In genomic region chr17:82301300-82301915, GRCh38 we compare ENCODE assay signal across 13 cellular contexts. TPM values are rescaled to one million over a fixed set of nuclear protein-coding genes. Genes with fewer than 3 reads are reported as not detected.
DNase-seq lines count a peak whose midpoint lies in the region; ATAC-seq and TF ChIP-seq lines count a peak whose summit lies in the region.
"Had no signal": no experiment of that assay in that cellular context is flagged by ENCODE, and none has a peak within 500 bp of the region (broad histone marks: within the 10 kb centered on the region; RNA-seq: fewer than 3 reads in every experiment).

No MANE protein-coding gene starts in this region.

- peaks cover 92% of the 10 kb centered on the region for H3K4me1 Mint-ChIP-seq in activated CD4-positive, alpha-beta T cell treated with anti-CD3 and anti-CD28 coated beads, Interleukin-2, amount 10 ng/mL, durations not matched to agents 7 days and 5 days
- peaks cover 61 to 80% of the 10 kb centered on the region in 2 donors for H3K4me1 Mint-ChIP-seq in stimulated activated naive B cell treated with anti-CD40 and anti-IgM and Interleukin-4, amounts not matched to agents 10 μg/mL and 1 μg/mL and 100 μg/mL, for 72 hours
- no peaks in the 10 kb centered on the region for H3K4me1 Mint-ChIP-seq in endodermal cell

- H3K27me3 ChIP-seq in RWPE2 (ENCODE audit: insufficient read depth, poor library complexity, severe bottlenecking) (no peaks in the 10 kb centered on the region), foreskin keratinocyte (peaks cover 3% of the 10 kb centered on the region), endodermal cell (ENCODE audit: control insufficient read depth, insufficient read depth, low read length, poor library complexity, severe bottlenecking) (no peaks in the 10 kb centered on the region)

- WGBS in endodermal cell (ENCODE audit: insufficient coverage in 1 of 2, insufficient read length in 1 of 2), 2 experiments: 88 to 100% methylated on average over 5 to 12 of the region's 12 CpGs

- H3K27me3 Mint-ChIP-seq in activated CD4-positive, alpha-beta T cell treated with anti-CD3 and anti-CD28 coated beads, Interleukin-2, amount 10 ng/mL, durations not matched to agents 7 days and 5 days: no peaks in the 10 kb centered on the region
- H3K27me3 Mint-ChIP-seq in stimulated activated naive B cell treated with anti-CD40 and anti-IgM and Interleukin-4, amounts not matched to agents 10 μg/mL and 1 μg/mL and 100 μg/mL, for 72 hours: no peaks in the 10 kb centered on the region
- H3K27me3 Mint-ChIP-seq in endodermal cell (ENCODE audit: insufficient read depth): peaks cover 12% of the 10 kb centered on the region

- TF ChIP-seq CTCF in RWPE2 (IDR thresholded peaks at IDR 0.05; ENCODE audit: poor library complexity, severe bottlenecking) (no peak), foreskin keratinocyte (conservative IDR thresholded peaks at IDR 0.05) (no peak), endodermal cell (conservative IDR thresholded peaks at IDR 0.05) (no peak)

- no peaks in the 10 kb centered on the region for H3K9me3 Mint-ChIP-seq in activated CD4-positive, alpha-beta T cell treated with anti-CD3 and anti-CD28 coated beads, Interleukin-2, amount 10 ng/mL, durations not matched to agents 7 days and 5 days
- no peaks in the 10 kb centered on the region for H3K9me3 Mint-ChIP-seq in stimulated activated naive B cell treated with anti-CD40 and anti-IgM and Interleukin-4, amounts not matched to agents 10 μg/mL and 1 μg/mL and 100 μg/mL, for 72 hours
- H3K9me3 Mint-ChIP-seq in endodermal cell: no peaks in the 10 kb centered on the region

- CTCF ChIA-PET in activated CD4-positive, alpha-beta T cell treated with anti-CD3 and anti-CD28 coated beads, Interleukin-2, amount 10 ng/mL, durations not matched to agents 7 days and 5 days (lab: Charles Lee): interaction anchor here (0.6 to 7.7 kb wide), 11 partner anchors 16 to 409 kb away, joined by 3 to 58 read pairs (median 4); partner anchors contain the start of gene CD7

- peaks cover 36% of the 10 kb centered on the region for H3K4me1 ChIP-seq in RWPE2 (ENCODE audit: insufficient read depth, poor library complexity, severe bottlenecking)
- H3K4me1 ChIP-seq in foreskin keratinocyte: peaks cover 29% of the 10 kb centered on the region
- no peaks in the 10 kb centered on the region for H3K4me1 ChIP-seq in endodermal cell (ENCODE audit: control insufficient read depth, insufficient read depth, low read length)

- H3K4me3 Mint-ChIP-seq in activated CD4-positive, alpha-beta T cell treated with anti-CD3 and anti-CD28 coated beads, Interleukin-2, amount 10 ng/mL, durations not matched to agents 7 days and 5 days: peak overlapping the region; percentile 90
- peak overlapping the region; percentile 46 to 56 for H3K4me3 Mint-ChIP-seq in stimulated activated naive B cell treated with anti-CD40 and anti-IgM and Interleukin-4, amounts not matched to agents 10 μg/mL and 1 μg/mL and 100 μg/mL, for 72 hours
- H3K4me3 Mint-ChIP-seq in endodermal cell: no peak overlapping the region

- H3K27ac Mint-ChIP-seq in activated CD4-positive, alpha-beta T cell treated with anti-CD3 and anti-CD28 coated beads, Interleukin-2, amount 10 ng/mL, durations not matched to agents 7 days and 5 days: peak overlapping the region; percentile 100
- peak overlapping the region; percentile 79 for H3K27ac Mint-ChIP-seq in stimulated activated naive B cell treated with anti-CD40 and anti-IgM and Interleukin-4, amounts not matched to agents 10 μg/mL and 1 μg/mL and 100 μg/mL, for 72 hours
- H3K27ac Mint-ChIP-seq in endodermal cell: no peak overlapping the region

- POLR2A ChIA-PET in activated CD4-positive, alpha-beta T cell treated with anti-CD3 and anti-CD28 coated beads, Interleukin-2, amount 10 ng/mL, durations not matched to agents 7 days and 5 days (lab: Charles Lee): interaction anchor here (1.0 to 1.2 kb wide), 2 partner anchors 16 to 20 kb away, joined by 3 read pairs; partner anchors contain the start of gene CD7

- H3K9me3 ChIP-seq in RWPE2 (ENCODE audit: severe bottlenecking): no peaks in the 10 kb centered on the region
- no peaks in the 10 kb centered on the region for H3K9me3 ChIP-seq in endodermal cell (ENCODE audit: control insufficient read depth, low read length)
- H3K9me3 ChIP-seq: HAP-1 had no signal

- H3K4me3 ChIP-seq in RWPE2 (ENCODE audit: severe bottlenecking) (no peak overlapping the region), endodermal cell (ENCODE audit: low read length) (no peak overlapping the region)
- H3K4me3 ChIP-seq: HAP-1, smooth muscle cell had no signal

- ATAC-seq in RWPE2 (ENCODE audit: low read depth): no peak
- no peak for ATAC-seq in foreskin keratinocyte
- no peak for ATAC-seq in stimulated activated naive B cell treated with anti-CD40 and anti-IgM and Interleukin-4, amounts not matched to agents 10 μg/mL and 1 μg/mL and 100 μg/mL, for 72 hours (replicated peaks)
- no peak for ATAC-seq in HG03354 (IDR thresholded peaks at IDR 0.05; ENCODE audit: poor library complexity, severe bottlenecking, unreplicated experiment)

- no peak overlapping the region for H3K9ac ChIP-seq in endodermal cell (ENCODE audit: extremely low read depth, low read length, poor library complexity, severe bottlenecking)

- H3K36me3 Mint-ChIP-seq in activated CD4-positive, alpha-beta T cell treated with anti-CD3 and anti-CD28 coated beads, Interleukin-2, amount 10 ng/mL, durations not matched to agents 7 days and 5 days (ENCODE audit: low read depth): no peaks in the 10 kb centered on the region
- H3K36me3 Mint-ChIP-seq in stimulated activated naive B cell treated with anti-CD40 and anti-IgM and Interleukin-4, amounts not matched to agents 10 μg/mL and 1 μg/mL and 100 μg/mL, for 72 hours: peaks cover 3% of the 10 kb centered on the region in 2 donors
- no peaks in the 10 kb centered on the region for H3K36me3 Mint-ChIP-seq in endodermal cell (ENCODE audit: low read depth)

- H3K27ac ChIP-seq in RWPE2 (ENCODE audit: poor library complexity, severe bottlenecking) (no peak overlapping the region), foreskin keratinocyte (peak overlapping the region; percentile 66), endodermal cell (ENCODE audit: low read depth, low read length) (no peak overlapping the region)

- H3K36me3 ChIP-seq in RWPE2 (ENCODE audit: low read depth): no peaks in the 10 kb centered on the region
- H3K36me3 ChIP-seq in endodermal cell (ENCODE audit: control insufficient read depth, insufficient read depth, low read length): no peaks in the 10 kb centered on the region
- H3K36me3 ChIP-seq: HAP-1 had no signal

- DNase-seq in activated CD4-positive, alpha-beta T cell treated with anti-CD3 and anti-CD28 coated beads, Interleukin-2, amount 10 ng/mL, durations not matched to agents 7 days and 5 days: no peak
- DNase-seq in activated CD4-positive, alpha-beta T cell treated with anti-CD3 and anti-CD28 coated beads for 1 hour: no peak
- peak; percentile 64 for DNase-seq in RWPE2 (ENCODE audit: low spot score)
- DNase-seq in foreskin keratinocyte: no peak
- no peak for DNase-seq in stimulated activated naive B cell treated with anti-CD40 and anti-IgM and Interleukin-4, amounts not matched to agents 10 μg/mL and 1 μg/mL and 100 μg/mL, for 72 hours
- DNase-seq in endodermal cell: no peak
- no peak for DNase-seq in inferior parietal cortex (ENCODE audit: extremely low spot score)

RNA-seq across cellular contexts. Expression of gene CD7, which starts 16.0 kb away (rescaled TPM):
- total RNA-seq in activated CD4-positive, alpha-beta T cell treated with anti-CD3 and anti-CD28 coated beads, Interleukin-2, amount 10 ng/mL, durations not matched to agents 7 days and 5 days: 100 to 1,000 TPM; 285 to 292 TPM
- total RNA-seq in foreskin keratinocyte (not detected in 2 replicates), endodermal cell (under 1 TPM; 0.55 to 0.80 TPM)
- polyA plus RNA-seq in foreskin keratinocyte: not detected in 2 replicates
- polyA plus RNA-seq in endodermal cell (2013, experiment 1 of 2): 0.75 TPM
- polyA plus RNA-seq in endodermal cell (2013, experiment 2 of 2): 0.58 TPM
- total RNA-seq: HT1080, NCI-H460, smooth muscle cell had no signal
- polyA plus RNA-seq: neural cell had no signal

RNA-seq across cellular contexts. Expression of gene CSNK1D, which starts 27.9 kb away (rescaled TPM):
- 100 to 1,000 TPM; 115 to 142 TPM for total RNA-seq in activated CD4-positive, alpha-beta T cell treated with anti-CD3 and anti-CD28 coated beads, Interleukin-2, amount 10 ng/mL, durations not matched to agents 7 days and 5 days
- total RNA-seq in foreskin keratinocyte: 57.7 and 62.8 TPM in 2 replicates
- 75.6 and 81.9 TPM in 2 replicates for polyA plus RNA-seq in foreskin keratinocyte
- 100 to 1,000 TPM; 104 to 143 TPM for total RNA-seq in endodermal cell
- polyA plus RNA-seq in endodermal cell (2013, experiment 1 of 2): 101 TPM
- polyA plus RNA-seq in endodermal cell (2013, experiment 2 of 2): 74.7 TPM

RNA-seq across cellular contexts. Expression of gene SECTM1, which starts 32.2 kb away (rescaled TPM):
- total RNA-seq in activated CD4-positive, alpha-beta T cell treated with anti-CD3 and anti-CD28 coated beads, Interleukin-2, amount 10 ng/mL, durations not matched to agents 7 days and 5 days: 10 to 100 TPM; 16.4 TPM
- total RNA-seq in foreskin keratinocyte (5.0 and 6.6 TPM in 2 replicates), endodermal cell (not detected)
- polyA plus RNA-seq in foreskin keratinocyte: 8.2 and 9.5 TPM in 2 replicates
- 0.50 TPM for polyA plus RNA-seq in endodermal cell (2013, experiment 1 of 2)
- 0.12 TPM for polyA plus RNA-seq in endodermal cell (2013, experiment 2 of 2)
- total RNA-seq: smooth muscle cell had no signal
- polyA plus RNA-seq: neural cell had no signal

RNA-seq across cellular contexts. Expression of gene TEX19, which starts 57.6 kb away (rescaled TPM):
- total RNA-seq in activated CD4-positive, alpha-beta T cell treated with anti-CD3 and anti-CD28 coated beads, Interleukin-2, amount 10 ng/mL, durations not matched to agents 7 days and 5 days: under 1 TPM in 1 of 2 experiments, not detected in 1; 0.10 TPM
- total RNA-seq in foreskin keratinocyte (0.07 TPM in 1 of 2 replicates, not detected in the other), endodermal cell (under 1 TPM; 0.46 to 0.48 TPM)
- polyA plus RNA-seq in foreskin keratinocyte: 0.02 TPM in 1 of 2 replicates, not detected in the other
- 0.32 TPM for polyA plus RNA-seq in endodermal cell (2013, experiment 1 of 2)
- 0.12 TPM for polyA plus RNA-seq in endodermal cell (2013, experiment 2 of 2)
- total RNA-seq: smooth muscle cell had no signal
- polyA plus RNA-seq: neural cell, smooth muscle cell had no signal

Comparison
In these comparisons a context has a peak if more than half of its experiments do, and no peak if none do; other contexts are left out.
1. RNA of gene CD7, which starts 16.0 kb away (total RNA-seq): 285 to 292 TPM in activated CD4-positive, alpha-beta T cell treated with anti-CD3 and anti-CD28 coated beads, Interleukin-2, amount 10 ng/mL, durations not matched to agents 7 days and 5 days; 0.55 to 0.80 TPM in endodermal cell and not detected in foreskin keratinocyte; every median in the first group is over 100 times any median in the second.